ENCODE assay signal across 14 cellular contexts in the genomic region with DNA sequence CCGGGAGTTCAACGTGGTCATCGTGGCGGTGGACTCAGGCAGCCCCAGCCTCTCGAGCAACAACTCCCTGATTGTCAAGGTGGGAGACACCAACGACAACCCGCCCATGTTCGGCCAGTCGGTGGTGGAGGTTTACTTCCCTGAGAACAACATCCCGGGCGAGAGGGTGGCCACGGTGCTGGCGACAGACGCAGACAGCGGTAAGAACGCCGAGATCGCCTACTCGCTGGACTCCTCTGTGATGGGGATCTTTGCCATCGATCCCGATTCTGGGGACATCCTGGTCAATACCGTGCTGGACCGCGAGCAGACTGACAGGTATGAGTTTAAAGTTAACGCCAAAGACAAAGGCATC. TPM values are rescaled to one million over a fixed set of nuclear protein-coding genes. Genes with fewer than 3 reads are reported as not detected.
DNase-seq lines count a peak whose midpoint lies in the region; ATAC-seq, FAIRE-seq and TF ChIP-seq lines count a peak whose summit lies in the region.
"Had no signal": no experiment of that assay in that cellular context is flagged by ENCODE, and none has a peak within 500 bp of the region (broad histone marks: within the 10 kb centered on the region; RNA-seq: fewer than 3 reads in every experiment).

No MANE protein-coding gene starts in this region.

- peaks cover 58% of the 10 kb centered on the region for H3K27me3 Mint-ChIP-seq in WTC11 (ENCODE audit: low read depth)
- H3K27me3 Mint-ChIP-seq in glutamatergic neuron (ENCODE audit: unreplicated experiment), result peaks cover 22% of the 10 kb centered on the region

- H3K27ac Mint-ChIP-seq in WTC11 (no peak overlapping the region), glutamatergic neuron (ENCODE audit: unreplicated experiment) (no peak overlapping the region)
- H3K27ac Mint-ChIP-seq: CD8-positive, alpha-beta T cell had no signal

- H3K27me3 ChIP-seq in osteoblast (ENCODE audit: insufficient read depth, low read length) (peaks cover 39% of the 10 kb centered on the region), GM23248 (replicated peaks; ENCODE audit: insufficient read depth) (peaks cover 46% of the 10 kb centered on the region)

- H3K4me1 ChIP-seq in osteoblast (ENCODE audit: insufficient read depth, low read length), result peaks cover 5% of the 10 kb centered on the region
- no peaks in the 10 kb centered on the region; the same call in 1 of the 2 replicates for H3K4me1 ChIP-seq in GM23248 (ENCODE audit: insufficient read depth)

- TF ChIP-seq CTCF in AG09309 (IDR thresholded peaks at IDR 0.05; ENCODE audit: control insufficient read depth, insufficient read depth, low read depth, low read length, missing control alignments) (no peak), WTC11 (IDR thresholded peaks at IDR 0.05) (no peak), glutamatergic neuron (IDR thresholded peaks at IDR 0.05; ENCODE audit: partially characterized antibody, unreplicated experiment) (no peak), osteoblast (IDR thresholded peaks at IDR 0.05; ENCODE audit: extremely low read depth, low read depth, low read length) (no peak), D721Med (IDR thresholded peaks at IDR 0.05; ENCODE audit: insufficient read depth, missing control alignments) (no peak)

- H3K9me3 ChIP-seq in osteoblast (ENCODE audit: low read depth, low read length) (no peaks in the 10 kb centered on the region), GM23248 (ENCODE audit: low read depth) (no peaks in the 10 kb centered on the region)

- H3K4me2 ChIP-seq in osteoblast (ENCODE audit: insufficient read depth, low read length), result no peak overlapping the region
- H3K4me2 ChIP-seq in GM23248 (ENCODE audit: unreplicated experiment), result no peak overlapping the region

- no peaks in the 10 kb centered on the region for H3K9me2 ChIP-seq in GM23248 (ENCODE audit: insufficient read depth)

- H3K79me2 ChIP-seq in osteoblast (ENCODE audit: insufficient read depth, low read length) (no peaks in the 10 kb centered on the region), GM23248 (ENCODE audit: insufficient read depth) (no peaks in the 10 kb centered on the region)

- no peak overlapping the region for H3K9ac ChIP-seq in GM23248

- peaks cover 35% of the 10 kb centered on the region for H3K4me1 Mint-ChIP-seq in WTC11
- H3K4me1 Mint-ChIP-seq in glutamatergic neuron (ENCODE audit: low read depth, unreplicated experiment), result peaks cover 12% of the 10 kb centered on the region

- H3K36me3 ChIP-seq in osteoblast (ENCODE audit: insufficient read depth, low read length) (no peaks in the 10 kb centered on the region), GM23248 (ENCODE audit: low read depth) (no peaks in the 10 kb centered on the region)

- no peaks in the 10 kb centered on the region for H3K36me3 Mint-ChIP-seq in WTC11
- no peaks in the 10 kb centered on the region for H3K36me3 Mint-ChIP-seq in glutamatergic neuron (ENCODE audit: unreplicated experiment)
- H3K36me3 Mint-ChIP-seq: CD8-positive, alpha-beta T cell had no signal

- ATAC-seq in WTC11, result no peak
- ATAC-seq: CD8-positive, alpha-beta T cell had no signal

- no peaks in the 10 kb centered on the region for H4K20me1 ChIP-seq in osteoblast (ENCODE audit: insufficient read depth, low read length)
- no peaks in the 10 kb centered on the region for H4K20me1 ChIP-seq in GM23248 (ENCODE audit: insufficient read depth)

- peak overlapping the region; percentile 73 for H3K4me3 Mint-ChIP-seq in WTC11
- peak overlapping the region; percentile 68 for H3K4me3 Mint-ChIP-seq in glutamatergic neuron (ENCODE audit: unreplicated experiment)
- H3K4me3 Mint-ChIP-seq: CD8-positive, alpha-beta T cell had no signal

- no peak overlapping the region for H3K27ac ChIP-seq in osteoblast (ENCODE audit: low read depth, low read length)
- H3K27ac ChIP-seq in GM23248, result no peak overlapping the region

- no peaks in the 10 kb centered on the region for H3F3A ChIP-seq in GM23248 (ENCODE audit: insufficient read depth)

- POLR2A ChIA-PET in WTC11 (lab: Charles Lee), result no interaction called here

- H3K9me3 Mint-ChIP-seq in WTC11 (no peaks in the 10 kb centered on the region), glutamatergic neuron (ENCODE audit: unreplicated experiment) (peaks cover 18% of the 10 kb centered on the region)
- H3K9me3 Mint-ChIP-seq: CD8-positive, alpha-beta T cell had no signal

- in situ Hi-C loops in GM23248 (cut with MboI), result no loop called here

- CTCF ChIA-PET in WTC11 (lab: Charles Lee), result no interaction called here

- 32 to 33% methylated on average over 25 of the region's 25 CpGs for WGBS in GM23248 (ENCODE audit: low coverage in 1 of 2, low lambda C conversion rate in 2 of 2, missing lambda C conversion rate in 2 of 2), 2 experiments

- DNase-seq in AG09309 (ENCODE audit: low read depth) (no peak), WTC11 (ENCODE audit: low spot score) (peak; percentile 20), glutamatergic neuron (peak; percentile 23), osteoblast (ENCODE audit: insufficient read length, low spot score, missing footprints) (peak; percentile 73), D721Med (ENCODE audit: insufficient read length, low spot score) (no peak), urothelium cell line (ENCODE audit: low spot score) (no peak), GM23248 (no peak)
- DNase-seq in activated effector memory CD4-positive, alpha-beta T cell treated with Interleukin-2 at 50 U/mL for 16 hours, result no peak
- DNase-seq: CD8-positive, alpha-beta T cell; islet precursor cell; Karpas-422; NCI-H524 treated with DMSO at 0.1 percent for 48 hours; stimulated activated CD4-positive, alpha-beta T cell treated with anti-CD3 and anti-CD28 coated beads, Interleukin-4, amount 100 ng/mL, for 4 hours had no signal

- FAIRE-seq in D721Med (lab: Jason Lieb, UNC) (no peak), urothelium cell line (lab: Jason Lieb, UNC) (no peak)
- FAIRE-seq: GM18507 had no signal

- H2AFZ ChIP-seq in osteoblast (ENCODE audit: low read length) (no peak overlapping the region), GM23248 (no peak overlapping the region)

- H3K4me3 ChIP-seq in AG09309 (ENCODE audit: control insufficient read depth, low read depth, low read length) (peak overlapping the region; percentile 95), osteoblast (ENCODE audit: insufficient read depth, low read length) (no peak overlapping the region), GM23248 (no peak overlapping the region)

TF ChIP-seq in WTC11, 78 proteins besides CTCF, POLR2A, EP300 and RAD21:
- TF ChIP-seq CBFB (CRISPR knock-in tag; IDR thresholded peaks at IDR 0.05; ENCODE audit: low read depth), result no peak
- TF ChIP-seq, protein P1, sequence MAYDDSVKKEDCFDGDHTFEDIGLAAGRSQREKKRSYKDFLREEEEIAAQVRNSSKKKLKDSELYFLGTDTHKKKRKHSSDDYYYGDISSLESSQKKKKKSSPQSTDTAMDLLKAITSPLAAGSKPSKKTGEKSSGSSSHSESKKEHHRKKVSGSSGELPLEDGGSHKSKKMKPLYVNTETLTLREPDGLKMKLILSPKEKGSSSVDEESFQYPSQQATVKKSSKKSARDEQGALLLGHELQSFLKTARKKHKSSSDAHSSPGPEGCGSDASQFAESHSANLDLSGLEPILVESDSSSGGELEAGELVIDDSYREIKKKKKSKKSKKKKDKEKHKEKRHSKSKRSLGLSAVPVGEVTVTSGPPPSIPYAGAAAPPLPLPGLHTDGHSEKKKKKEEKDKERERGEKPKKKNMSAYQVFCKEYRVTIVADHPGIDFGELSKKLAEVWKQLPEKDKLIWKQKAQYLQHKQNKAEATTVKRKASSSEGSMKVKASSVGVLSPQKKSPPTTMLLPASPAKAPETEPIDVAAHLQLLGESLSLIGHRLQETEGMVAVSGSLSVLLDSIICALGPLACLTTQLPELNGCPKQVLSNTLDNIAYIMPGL (CRISPR knock-in tag; IDR thresholded peaks at IDR 0.05), result no peak
- TF ChIP-seq ATF1 (CRISPR knock-in tag; IDR thresholded peaks at IDR 0.05), result no peak

RNA-seq across cellular contexts. Expression of a gene that starts 2.7 kb away (rescaled TPM):
- 2.2 to 3.9 TPM (median 2.4 TPM) in 3 replicates for total RNA-seq in WTC11 (2021)
- 2.8 TPM for total RNA-seq in glutamatergic neuron (ENCODE audit: unreplicated experiment)
- total RNA-seq in osteoblast, result 0.72 and 3.8 TPM in 2 replicates
- 0.38 and 1.1 TPM in 2 replicates for total RNA-seq in GM23248 (2014; rRNA removed; shearing (Covaris generic))
- 0.15 and 0.24 TPM in 2 replicates for polyA plus RNA-seq in GM23248 (2016; fragmentation: Nextera tagmentation; extraction: Ambion mirVana)
- total RNA-seq: CD8-positive, alpha-beta T cell had no signal

Comparison
In these comparisons a context has a peak if more than half of its experiments do, and no peak if none do; other contexts are left out.
1. DNase-seq: peak in WTC11 (single experiment), glutamatergic neuron (single experiment) and osteoblast (single experiment); none in AG09309 (single experiment), D721Med (single experiment), activated effector memory CD4-positive, alpha-beta T cell treated with Interleukin-2 at 50 U/mL for 16 hours (single experiment), urothelium cell line (single experiment) and GM23248 (single experiment).